ENCODE assay signal across 1 cellular context in the genomic region with DNA sequence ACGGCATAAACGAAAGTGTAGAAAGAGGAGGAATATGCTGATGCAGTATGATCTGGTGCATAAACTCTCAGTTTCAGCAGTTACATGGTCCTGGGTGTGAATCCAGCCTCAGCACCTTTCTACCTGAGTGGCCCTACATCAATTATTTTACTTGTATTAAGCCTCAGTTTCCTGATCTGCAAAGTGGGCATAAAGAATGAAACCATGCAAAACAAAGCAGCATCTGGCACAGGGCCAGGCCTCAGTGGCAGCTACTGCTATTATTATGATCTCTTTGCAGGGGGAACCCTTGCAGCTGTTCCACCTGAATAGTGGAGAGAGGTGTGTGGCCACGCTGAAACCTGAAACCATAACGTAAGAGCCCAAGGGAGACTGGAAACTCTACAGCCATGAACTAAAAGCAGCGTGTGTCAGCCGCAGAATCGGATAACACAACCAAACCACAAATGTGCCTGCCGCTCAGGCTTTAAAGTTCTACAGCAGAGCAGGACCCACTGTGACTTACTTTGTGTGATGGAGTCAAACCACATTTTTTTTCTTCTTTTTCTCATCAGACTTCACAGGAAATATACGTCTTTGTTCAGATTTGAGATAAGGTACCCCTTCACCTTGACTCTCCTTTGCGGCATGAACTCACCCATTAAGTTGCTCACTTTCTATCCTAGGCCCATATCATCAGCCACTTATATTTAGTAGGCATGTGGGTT.
TF ChIP-seq lines count a peak whose summit lies in the region.

No MANE protein-coding gene starts in this region.

TF ChIP-seq in GM12878, 131 proteins besides CTCF, POLR2A, EP300 and RAD21 (continued from another document and continues in another):
- TF ChIP-seq, protein P1, sequence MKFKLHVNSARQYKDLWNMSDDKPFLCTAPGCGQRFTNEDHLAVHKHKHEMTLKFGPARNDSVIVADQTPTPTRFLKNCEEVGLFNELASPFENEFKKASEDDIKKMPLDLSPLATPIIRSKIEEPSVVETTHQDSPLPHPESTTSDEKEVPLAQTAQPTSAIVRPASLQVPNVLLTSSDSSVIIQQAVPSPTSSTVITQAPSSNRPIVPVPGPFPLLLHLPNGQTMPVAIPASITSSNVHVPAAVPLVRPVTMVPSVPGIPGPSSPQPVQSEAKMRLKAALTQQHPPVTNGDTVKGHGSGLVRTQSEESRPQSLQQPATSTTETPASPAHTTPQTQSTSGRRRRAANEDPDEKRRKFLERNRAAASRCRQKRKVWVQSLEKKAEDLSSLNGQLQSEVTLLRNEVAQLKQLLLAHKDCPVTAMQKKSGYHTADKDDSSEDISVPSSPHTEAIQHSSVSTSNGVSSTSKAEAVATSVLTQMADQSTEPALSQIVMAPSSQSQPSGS (IDR thresholded peaks at IDR 0.05; ENCODE audit: low read length) = peak; percentile 93; the same call in 1 of the 2 replicates
- TF ChIP-seq CREM (IDR thresholded peaks at IDR 0.05; ENCODE audit: low read depth) (peak; percentile 86), HCFC1 (IDR thresholded peaks at IDR 0.05; ENCODE audit: low read length) (no peak), E2F8 (IDR thresholded peaks at IDR 0.05; ENCODE audit: low read depth, partially characterized antibody) (no peak), SIN3A (IDR thresholded peaks at IDR 0.05; ENCODE audit: low read depth, low read length) (0 out of 2 replicates have a peak, but pooled peaks have one; percentile 55), NRF1 (conservative IDR thresholded peaks at IDR 0.05; ENCODE audit: low read depth, low read length) (no peak), FOXM1 (IDR thresholded peaks at IDR 0.05; ENCODE audit: low read depth, low read length) (peak; percentile 94), TARDBP (IDR thresholded peaks at IDR 0.05; ENCODE audit: borderline replicate concordance) (no peak), BACH1 (IDR thresholded peaks at IDR 0.05; ENCODE audit: borderline replicate concordance) (no peak), MYC (IDR thresholded peaks at IDR 0.05; ENCODE audit: insufficient read depth, insufficient read length, insufficient replicate concordance, low read length, severe bottlenecking) (no peak), PRDM15 (CRISPR knock-in tag; IDR thresholded peaks at IDR 0.05) (no peak), SREBF2 (IDR thresholded peaks at IDR 0.05; ENCODE audit: low read length) (no peak), YY1 (IDR thresholded peaks at IDR 0.05; ENCODE audit: low read depth, low read length) (peak; percentile 48; the same call in 1 of the 2 replicates), SMARCA5 (IDR thresholded peaks at IDR 0.05) (peak; percentile 87; the same call in 1 of the 2 replicates), TCF12 (IDR thresholded peaks at IDR 0.05; ENCODE audit: low read depth, low read length) (peak; percentile 91), HSF1 (IDR thresholded peaks at IDR 0.05; ENCODE audit: low read depth, low read length) (no peak), NR2C1 (IDR thresholded peaks at IDR 0.05) (no peak), CEBPB (IDR thresholded peaks at IDR 0.05; ENCODE audit: borderline replicate concordance in 1 of 2, low read depth in 2 of 2, low read length in 2 of 2) (peak in 1 of 2 experiments; percentile 78; a peak in 2 of 4 replicates), HDAC6 (IDR thresholded peaks at IDR 0.05; ENCODE audit: unreplicated experiment) (no peak), TAF1 (IDR thresholded peaks at IDR 0.05; ENCODE audit: borderline replicate concordance, low read depth, low read length) (no peak), SP1 (IDR thresholded peaks at IDR 0.05; ENCODE audit: low read depth, low read length) (no peak), IRF4 (IDR thresholded peaks at IDR 0.05; ENCODE audit: low read depth, low read length) (peak; percentile 60), RELA (IDR thresholded peaks at IDR 0.05; ENCODE audit: borderline replicate concordance, partially characterized antibody) (peak; percentile 35), KLF5 (IDR thresholded peaks at IDR 0.05; ENCODE audit: partially characterized antibody) (no peak), NR2C2 (IDR thresholded peaks at IDR 0.05; ENCODE audit: borderline replicate concordance, control insufficient read depth, insufficient read length, low read depth) (no peak), RUNX3 (IDR thresholded peaks at IDR 0.05; ENCODE audit: low read length) (peak; percentile 99), POLR2AphosphoS5 (IDR thresholded peaks at IDR 0.05; ENCODE audit: low read length) (peak; percentile 49; the same call in 1 of the 2 replicates), TCF7 (IDR thresholded peaks at IDR 0.05; ENCODE audit: borderline replicate concordance) (no peak), SRF (IDR thresholded peaks at IDR 0.05; ENCODE audit: low read depth in 2 of 2, low read length in 2 of 2) (no peak), ZZZ3 (IDR thresholded peaks at IDR 0.05; ENCODE audit: control insufficient read depth, insufficient read length, low read depth) (no peak), KDM1A (IDR thresholded peaks at IDR 0.05; ENCODE audit: borderline replicate concordance) (no peak), DPF2 (IDR thresholded peaks at IDR 0.05) (peak; percentile 90), HDAC2 (IDR thresholded peaks at IDR 0.05) (no peak), CBX3 (IDR thresholded peaks at IDR 0.05; ENCODE audit: borderline replicate concordance, low read depth) (no peak), PAX5 (IDR thresholded peaks at IDR 0.05; ENCODE audit: borderline replicate concordance, low read depth, low read length) (peak; percentile 98), ZNF207 (IDR thresholded peaks at IDR 0.05; ENCODE audit: borderline replicate concordance) (no peak), SPI1 (IDR thresholded peaks at IDR 0.05; ENCODE audit: borderline replicate concordance, insufficient read depth, low read depth, low read length) (no peak), CHD1 (IDR thresholded peaks at IDR 0.05; ENCODE audit: low read depth, low read length) (no peak; the same call in 1 of the 2 replicates), NR2F1 (conservative IDR thresholded peaks at IDR 0.05) (peak; percentile 72), NFXL1 (IDR thresholded peaks at IDR 0.05; ENCODE audit: borderline replicate concordance) (no peak), PBX3 (IDR thresholded peaks at IDR 0.05; ENCODE audit: insufficient replicate concordance, low read depth, low read length) (peak; percentile 48)
- TF ChIP-seq, protein P2, sequence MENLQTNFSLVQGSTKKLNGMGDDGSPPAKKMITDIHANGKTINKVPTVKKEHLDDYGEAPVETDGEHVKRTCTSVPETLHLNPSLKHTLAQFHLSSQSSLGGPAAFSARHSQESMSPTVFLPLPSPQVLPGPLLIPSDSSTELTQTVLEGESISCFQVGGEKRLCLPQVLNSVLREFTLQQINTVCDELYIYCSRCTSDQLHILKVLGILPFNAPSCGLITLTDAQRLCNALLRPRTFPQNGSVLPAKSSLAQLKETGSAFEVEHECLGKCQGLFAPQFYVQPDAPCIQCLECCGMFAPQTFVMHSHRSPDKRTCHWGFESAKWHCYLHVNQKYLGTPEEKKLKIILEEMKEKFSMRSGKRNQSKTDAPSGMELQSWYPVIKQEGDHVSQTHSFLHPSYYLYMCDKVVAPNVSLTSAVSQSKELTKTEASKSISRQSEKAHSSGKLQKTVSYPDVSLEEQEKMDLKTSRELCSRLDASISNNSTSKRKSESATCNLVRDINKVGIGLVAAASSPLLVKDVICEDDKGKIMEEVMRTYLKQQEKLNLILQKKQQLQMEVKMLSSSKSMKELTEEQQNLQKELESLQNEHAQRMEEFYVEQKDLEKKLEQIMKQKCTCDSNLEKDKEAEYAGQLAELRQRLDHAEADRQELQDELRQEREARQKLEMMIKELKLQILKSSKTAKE (IDR thresholded peaks at IDR 0.05; ENCODE audit: low read depth, poor library complexity, severe bottlenecking) = peak; percentile 96
- TF ChIP-seq, protein P3, sequence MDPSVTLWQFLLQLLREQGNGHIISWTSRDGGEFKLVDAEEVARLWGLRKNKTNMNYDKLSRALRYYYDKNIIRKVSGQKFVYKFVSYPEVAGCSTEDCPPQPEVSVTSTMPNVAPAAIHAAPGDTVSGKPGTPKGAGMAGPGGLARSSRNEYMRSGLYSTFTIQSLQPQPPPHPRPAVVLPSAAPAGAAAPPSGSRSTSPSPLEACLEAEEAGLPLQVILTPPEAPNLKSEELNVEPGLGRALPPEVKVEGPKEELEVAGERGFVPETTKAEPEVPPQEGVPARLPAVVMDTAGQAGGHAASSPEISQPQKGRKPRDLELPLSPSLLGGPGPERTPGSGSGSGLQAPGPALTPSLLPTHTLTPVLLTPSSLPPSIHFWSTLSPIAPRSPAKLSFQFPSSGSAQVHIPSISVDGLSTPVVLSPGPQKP (IDR thresholded peaks at IDR 0.05; ENCODE audit: low read depth, low read length) = 0 out of 2 replicates have a peak, but pooled peaks have one; percentile 12
- TF ChIP-seq, protein P4, sequence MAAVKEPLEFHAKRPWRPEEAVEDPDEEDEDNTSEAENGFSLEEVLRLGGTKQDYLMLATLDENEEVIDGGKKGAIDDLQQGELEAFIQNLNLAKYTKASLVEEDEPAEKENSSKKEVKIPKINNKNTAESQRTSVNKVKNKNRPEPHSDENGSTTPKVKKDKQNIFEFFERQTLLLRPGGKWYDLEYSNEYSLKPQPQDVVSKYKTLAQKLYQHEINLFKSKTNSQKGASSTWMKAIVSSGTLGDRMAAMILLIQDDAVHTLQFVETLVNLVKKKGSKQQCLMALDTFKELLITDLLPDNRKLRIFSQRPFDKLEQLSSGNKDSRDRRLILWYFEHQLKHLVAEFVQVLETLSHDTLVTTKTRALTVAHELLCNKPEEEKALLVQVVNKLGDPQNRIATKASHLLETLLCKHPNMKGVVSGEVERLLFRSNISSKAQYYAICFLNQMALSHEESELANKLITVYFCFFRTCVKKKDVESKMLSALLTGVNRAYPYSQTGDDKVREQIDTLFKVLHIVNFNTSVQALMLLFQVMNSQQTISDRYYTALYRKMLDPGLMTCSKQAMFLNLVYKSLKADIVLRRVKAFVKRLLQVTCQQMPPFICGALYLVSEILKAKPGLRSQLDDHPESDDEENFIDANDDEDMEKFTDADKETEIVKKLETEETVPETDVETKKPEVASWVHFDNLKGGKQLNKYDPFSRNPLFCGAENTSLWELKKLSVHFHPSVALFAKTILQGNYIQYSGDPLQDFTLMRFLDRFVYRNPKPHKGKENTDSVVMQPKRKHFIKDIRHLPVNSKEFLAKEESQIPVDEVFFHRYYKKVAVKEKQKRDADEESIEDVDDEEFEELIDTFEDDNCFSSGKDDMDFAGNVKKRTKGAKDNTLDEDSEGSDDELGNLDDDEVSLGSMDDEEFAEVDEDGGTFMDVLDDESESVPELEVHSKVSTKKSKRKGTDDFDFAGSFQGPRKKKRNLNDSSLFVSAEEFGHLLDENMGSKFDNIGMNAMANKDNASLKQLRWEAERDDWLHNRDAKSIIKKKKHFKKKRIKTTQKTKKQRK (IDR thresholded peaks at IDR 0.05; ENCODE audit: low read depth, low read length) = no peak
